Comparison of ENCODE assay signal across 1 cellular context in the genomic region with DNA sequence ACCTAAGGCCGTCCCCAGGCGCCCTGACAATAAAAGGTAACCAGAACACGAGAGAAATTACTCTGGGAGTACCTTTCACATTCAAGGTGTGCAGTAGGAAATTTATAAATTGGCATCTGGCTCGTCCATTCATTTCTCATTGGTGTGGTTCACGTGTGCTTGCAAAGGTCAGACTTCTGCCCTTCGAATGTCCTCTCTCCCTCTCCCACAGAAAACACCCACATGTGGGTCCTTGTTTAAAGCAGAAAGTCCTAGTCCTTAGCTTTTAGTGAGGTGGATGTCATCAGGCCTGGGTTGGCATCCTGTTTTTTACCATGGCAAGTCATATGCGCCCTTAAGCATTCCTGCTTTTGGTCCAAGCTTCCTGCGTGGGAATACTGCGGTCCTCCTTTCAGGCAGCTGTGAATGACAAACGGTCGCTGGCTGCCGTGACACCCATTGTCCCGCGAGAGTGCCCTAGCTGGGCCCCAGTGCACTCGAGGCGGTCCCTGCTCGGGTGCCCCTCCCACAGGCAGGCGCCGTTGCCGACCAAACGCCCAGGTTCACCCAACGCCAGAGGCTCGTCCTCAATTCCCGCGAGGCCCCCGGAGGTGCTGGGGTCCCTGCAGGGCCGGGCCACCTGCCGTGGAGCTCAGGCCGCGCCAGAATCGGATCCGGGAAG.
TF ChIP-seq lines count a peak whose summit lies in the region.

A gene (plus strand): TSS at position 531 of the 661 bp plus-strand sequence. CDS start 140 bp downstream, outside the sequence.

TF ChIP-seq in GM23338, 12 proteins besides CTCF, POLR2A, EP300 and RAD21 (continued from another document):
- TF ChIP-seq, protein P1, sequence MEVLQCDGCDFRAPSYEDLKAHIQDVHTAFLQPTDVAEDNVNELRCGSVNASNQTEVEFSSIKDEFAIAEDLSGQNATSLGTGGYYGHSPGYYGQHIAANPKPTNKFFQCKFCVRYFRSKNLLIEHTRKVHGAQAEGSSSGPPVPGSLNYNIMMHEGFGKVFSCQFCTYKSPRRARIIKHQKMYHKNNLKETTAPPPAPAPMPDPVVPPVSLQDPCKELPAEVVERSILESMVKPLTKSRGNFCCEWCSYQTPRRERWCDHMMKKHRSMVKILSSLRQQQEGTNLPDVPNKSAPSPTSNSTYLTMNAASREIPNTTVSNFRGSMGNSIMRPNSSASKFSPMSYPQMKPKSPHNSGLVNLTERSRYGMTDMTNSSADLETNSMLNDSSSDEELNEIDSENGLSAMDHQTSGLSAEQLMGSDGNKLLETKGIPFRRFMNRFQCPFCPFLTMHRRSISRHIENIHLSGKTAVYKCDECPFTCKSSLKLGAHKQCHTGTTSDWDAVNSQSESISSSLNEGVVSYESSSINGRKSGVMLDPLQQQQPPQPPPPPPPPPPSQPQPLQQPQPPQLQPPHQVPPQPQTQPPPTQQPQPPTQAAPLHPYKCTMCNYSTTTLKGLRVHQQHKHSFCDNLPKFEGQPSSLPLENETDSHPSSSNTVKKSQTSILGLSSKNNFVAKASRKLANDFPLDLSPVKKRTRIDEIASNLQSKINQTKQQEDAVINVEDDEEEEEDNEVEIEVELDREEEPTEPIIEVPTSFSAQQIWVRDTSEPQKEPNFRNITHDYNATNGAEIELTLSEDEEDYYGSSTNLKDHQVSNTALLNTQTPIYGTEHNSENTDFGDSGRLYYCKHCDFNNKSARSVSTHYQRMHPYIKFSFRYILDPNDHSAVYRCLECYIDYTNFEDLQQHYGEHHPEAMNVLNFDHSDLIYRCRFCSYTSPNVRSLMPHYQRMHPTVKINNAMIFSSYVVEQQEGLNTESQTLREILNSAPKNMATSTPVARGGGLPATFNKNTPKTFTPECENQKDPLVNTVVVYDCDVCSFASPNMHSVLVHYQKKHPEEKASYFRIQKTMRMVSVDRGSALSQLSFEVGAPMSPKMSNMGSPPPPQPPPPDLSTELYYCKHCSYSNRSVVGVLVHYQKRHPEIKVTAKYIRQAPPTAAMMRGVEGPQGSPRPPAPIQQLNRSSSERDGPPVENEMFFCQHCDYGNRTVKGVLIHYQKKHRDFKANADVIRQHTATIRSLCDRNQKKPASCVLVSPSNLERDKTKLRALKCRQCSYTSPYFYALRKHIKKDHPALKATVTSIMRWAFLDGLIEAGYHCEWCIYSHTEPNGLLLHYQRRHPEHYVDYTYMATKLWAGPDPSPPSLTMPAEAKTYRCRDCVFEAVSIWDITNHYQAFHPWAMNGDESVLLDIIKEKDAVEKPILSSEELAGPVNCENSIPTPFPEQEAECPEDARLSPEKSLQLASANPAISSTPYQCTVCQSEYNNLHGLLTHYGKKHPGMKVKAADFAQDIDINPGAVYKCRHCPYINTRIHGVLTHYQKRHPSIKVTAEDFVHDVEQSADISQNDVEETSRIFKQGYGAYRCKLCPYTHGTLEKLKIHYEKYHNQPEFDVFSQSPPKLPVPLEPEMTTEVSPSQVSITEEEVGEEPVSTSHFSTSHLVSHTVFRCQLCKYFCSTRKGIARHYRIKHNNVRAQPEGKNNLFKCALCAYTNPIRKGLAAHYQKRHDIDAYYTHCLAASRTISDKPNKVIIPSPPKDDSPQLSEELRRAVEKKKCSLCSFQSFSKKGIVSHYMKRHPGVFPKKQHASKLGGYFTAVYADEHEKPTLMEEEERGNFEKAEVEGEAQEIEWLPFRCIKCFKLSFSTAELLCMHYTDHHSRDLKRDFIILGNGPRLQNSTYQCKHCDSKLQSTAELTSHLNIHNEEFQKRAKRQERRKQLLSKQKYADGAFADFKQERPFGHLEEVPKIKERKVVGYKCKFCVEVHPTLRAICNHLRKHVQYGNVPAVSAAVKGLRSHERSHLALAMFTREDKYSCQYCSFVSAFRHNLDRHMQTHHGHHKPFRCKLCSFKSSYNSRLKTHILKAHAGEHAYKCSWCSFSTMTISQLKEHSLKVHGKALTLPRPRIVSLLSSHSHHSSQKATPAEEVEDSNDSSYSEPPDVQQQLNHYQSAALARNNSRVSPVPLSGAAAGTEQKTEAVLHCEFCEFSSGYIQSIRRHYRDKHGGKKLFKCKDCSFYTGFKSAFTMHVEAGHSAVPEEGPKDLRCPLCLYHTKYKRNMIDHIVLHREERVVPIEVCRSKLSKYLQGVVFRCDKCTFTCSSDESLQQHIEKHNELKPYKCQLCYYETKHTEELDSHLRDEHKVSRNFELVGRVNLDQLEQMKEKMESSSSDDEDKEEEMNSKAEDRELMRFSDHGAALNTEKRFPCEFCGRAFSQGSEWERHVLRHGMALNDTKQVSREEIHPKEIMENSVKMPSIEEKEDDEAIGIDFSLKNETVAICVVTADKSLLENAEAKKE (CRISPR knock-in tag; IDR thresholded peaks at IDR 0.05) = no peak
- no peak for TF ChIP-seq EZH2phosphoT487 (IDR thresholded peaks at IDR 0.05; ENCODE audit: unreplicated experiment)
